6 cellular contexts compared by ENCODE assay signal in the genomic region with DNA sequence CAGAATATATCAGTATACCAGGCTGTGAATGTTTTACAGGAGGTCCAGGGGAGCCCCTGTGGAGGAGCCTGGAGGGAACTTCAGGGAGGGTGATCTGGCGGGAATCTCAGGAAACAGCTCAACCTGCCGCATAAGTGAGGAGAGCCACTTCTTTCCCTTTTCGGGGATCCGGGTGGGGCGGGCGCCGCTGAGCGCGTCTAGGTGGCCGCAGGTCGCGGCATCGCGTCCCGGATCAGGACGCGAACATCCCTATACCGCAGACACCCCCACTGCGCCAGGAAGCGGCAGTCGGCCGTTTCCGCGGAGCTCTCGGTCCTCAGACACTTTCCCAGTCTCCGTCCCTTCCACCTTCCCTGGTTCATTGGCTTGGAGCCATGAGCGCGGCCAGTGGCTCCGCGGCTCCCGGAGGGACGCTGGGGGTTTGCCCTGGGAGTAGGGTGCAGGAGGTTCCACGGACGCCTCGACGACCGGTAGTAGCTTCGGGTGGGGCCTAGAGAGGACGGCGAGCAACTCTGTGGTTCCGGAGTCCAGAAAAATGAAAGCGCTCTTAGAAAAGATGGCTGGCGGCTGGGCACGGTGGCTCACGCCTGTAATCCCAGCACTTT. TPM values are rescaled to one million over a fixed set of nuclear protein-coding genes. Genes with fewer than 3 reads are reported as not detected.
DNase-seq lines count a peak whose midpoint lies in the region; ATAC-seq, FAIRE-seq and TF ChIP-seq lines count a peak whose summit lies in the region.

No MANE protein-coding gene starts in this region.

- no peak for ATAC-seq in HG03520 (IDR thresholded peaks at IDR 0.05; ENCODE audit: unreplicated experiment)

- 15 to 32% (median 23%) methylated on average over 16 to 45 of the region's 45 CpGs for WGBS in adrenal gland, 4 donors

- no peak for TF ChIP-seq CTCF in adrenal gland (IDR thresholded peaks at IDR 0.05)

- TF ChIP-seq POLR2A in adrenal gland (IDR thresholded peaks at IDR 0.05) = no peak

- H3K4me1 ChIP-seq in adrenal gland (replicated peaks in 1 of 2) = peaks cover 14 to 18% of the 10 kb centered on the region in 2 donors
- peaks cover 6% of the 10 kb centered on the region for H3K4me1 ChIP-seq in muscle layer of colon (ENCODE audit: insufficient read depth, low read length)

- DNase-seq in GM03348 (ENCODE audit: low spot score) = peak; percentile 41
- peak in 3 of 7 donors; percentile 35 to 53 (median 43) for DNase-seq in adrenal gland
- DNase-seq in putamen (ENCODE audit: low spot score) = no peak
- no peak for DNase-seq in RCC 7860 (ENCODE audit: low spot score)

- H3K36me3 ChIP-seq in adrenal gland (replicated peaks in 1 of 2) (no peaks in the 10 kb centered on the region), muscle layer of colon (ENCODE audit: insufficient read depth, low read length) (no peaks in the 10 kb centered on the region)

- H3K4me3 ChIP-seq in adrenal gland = peak overlapping the region in 2 of 4 donors; percentile 43
- peak overlapping the region; percentile 49 to 68 for H3K4me3 ChIP-seq in muscle layer of colon (ENCODE audit: low read depth in 1 of 2, low read length in 2 of 2)

- H3K27ac ChIP-seq in adrenal gland (peak overlapping the region in 3 of 5 donors; percentile 26 to 62 (median 47)), muscle layer of colon (ENCODE audit: low read depth, low read length) (peak overlapping the region; percentile 12)

- H3K9ac ChIP-seq in muscle layer of colon (ENCODE audit: low read length) = peak overlapping the region; percentile 39

- H3K27me3 ChIP-seq in adrenal gland (no peaks in the 10 kb centered on the region), muscle layer of colon (ENCODE audit: control insufficient read depth in 1 of 2, insufficient read depth in 2 of 2, low read length in 2 of 2) (no peaks in the 10 kb centered on the region)

- no peak for FAIRE-seq in RCC 7860 (lab: Jason Lieb, UNC)

- H3K9me3 ChIP-seq in adrenal gland (replicated peaks in 1 of 3) (no peaks in the 10 kb centered on the region), muscle layer of colon (ENCODE audit: low read length) (no peaks in the 10 kb centered on the region)

- intact Hi-C loops in adrenal gland (cut with DNase I) = loop anchor here in 1 of 2 donors (10.0 kb wide), 1 partner anchor 53 kb away; a partner anchor contains a TSS

RNA-seq across cellular contexts. Expression of a gene that starts 3.1 kb away (rescaled TPM):
- total RNA-seq in adrenal gland = 10 to 100 TPM in 3 of 8 donors, 1 to 10 TPM in 5; 5.1 to 15.0 (median 9.8) TPM
- polyA plus RNA-seq in adrenal gland = 1 to 10 TPM; 3.6 to 9.7 (median 5.9) TPM

RNA-seq across cellular contexts. Expression of a gene that starts 10.2 kb away (rescaled TPM):
- total RNA-seq in adrenal gland = 10 to 100 TPM; 10.3 to 33.2 (median 18.2) TPM
- polyA plus RNA-seq in adrenal gland = 10 to 100 TPM; 16.4 to 43.4 (median 33.9) TPM

RNA-seq across cellular contexts. Expression of a gene that starts 24.2 kb away (rescaled TPM):
- total RNA-seq in adrenal gland = 10 to 100 TPM in 7 of 8 donors, 1 to 10 TPM in 1; 9.4 to 37.0 (median 15.4) TPM
- 10 to 100 TPM in 1 of 3 donors, 1 to 10 TPM in 2; 3.4 to 11.2 (median 8.9) TPM for polyA plus RNA-seq in adrenal gland

RNA-seq across cellular contexts. Expression of a gene that starts 26.7 kb away (rescaled TPM):
- 10 to 100 TPM; 10.4 to 19.9 (median 15.7) TPM for total RNA-seq in adrenal gland
- polyA plus RNA-seq in adrenal gland = 1 to 10 TPM; 7.7 to 9.3 (median 8.4) TPM

RNA-seq across cellular contexts. Expression of a gene that starts 34.9 kb away (rescaled TPM):
- 10 to 100 TPM; 23.2 to 53.0 (median 30.9) TPM for total RNA-seq in adrenal gland
- 100 to 1,000 TPM in 1 of 3 donors, 10 to 100 TPM in 1, 1 to 10 TPM in 1; 8.7 to 103 (median 55.6) TPM for polyA plus RNA-seq in adrenal gland
